2 cellular contexts compared by ENCODE assay signal in the genomic region with DNA sequence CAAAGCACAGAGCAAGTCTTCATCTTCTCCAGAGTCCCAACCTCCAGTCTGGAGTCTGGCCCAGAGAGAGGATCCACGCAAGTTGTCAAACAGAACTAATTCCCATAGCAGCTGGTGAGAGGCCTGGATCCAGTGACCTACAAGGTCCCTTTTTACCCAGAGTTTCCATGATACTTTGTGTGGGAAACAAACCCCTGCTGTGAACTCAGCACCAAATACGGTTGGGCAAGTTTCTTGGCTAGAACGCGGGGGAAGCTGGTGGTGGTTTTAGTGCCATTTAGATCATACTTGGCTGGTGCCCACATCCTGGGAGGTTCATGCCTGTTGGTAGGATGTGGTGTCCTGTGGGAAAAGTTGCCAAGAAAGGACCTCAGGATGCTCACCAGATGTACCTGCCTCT.
TF ChIP-seq lines count a peak whose summit lies in the region.

No MANE protein-coding gene starts in this region.

TF ChIP-seq in IMR-90, 13 proteins besides CTCF, POLR2A, EP300 and RAD21:
- TF ChIP-seq FOS (IDR thresholded peaks at IDR 0.05; ENCODE audit: low read depth, low read length) (no peak), MXI1 (IDR thresholded peaks at IDR 0.05; ENCODE audit: borderline replicate concordance, low read depth, low read length) (no peak), MAFK (IDR thresholded peaks at IDR 0.05; ENCODE audit: low read depth, low read length) (no peak), RFX5 (IDR thresholded peaks at IDR 0.05; ENCODE audit: low read depth, low read length) (no peak), BHLHE40 (IDR thresholded peaks at IDR 0.05; ENCODE audit: low read depth, low read length) (no peak), SMC3 (IDR thresholded peaks at IDR 0.05; ENCODE audit: low read depth, low read length) (no peak), CEBPB (IDR thresholded peaks at IDR 0.05; ENCODE audit: low read depth, low read length) (no peak)
- TF ChIP-seq, protein P1, sequence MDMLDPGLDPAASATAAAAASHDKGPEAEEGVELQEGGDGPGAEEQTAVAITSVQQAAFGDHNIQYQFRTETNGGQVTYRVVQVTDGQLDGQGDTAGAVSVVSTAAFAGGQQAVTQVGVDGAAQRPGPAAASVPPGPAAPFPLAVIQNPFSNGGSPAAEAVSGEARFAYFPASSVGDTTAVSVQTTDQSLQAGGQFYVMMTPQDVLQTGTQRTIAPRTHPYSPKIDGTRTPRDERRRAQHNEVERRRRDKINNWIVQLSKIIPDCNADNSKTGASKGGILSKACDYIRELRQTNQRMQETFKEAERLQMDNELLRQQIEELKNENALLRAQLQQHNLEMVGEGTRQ (IDR thresholded peaks at IDR 0.05; ENCODE audit: low read depth, low read length): no peak
- TF ChIP-seq, protein P2, sequence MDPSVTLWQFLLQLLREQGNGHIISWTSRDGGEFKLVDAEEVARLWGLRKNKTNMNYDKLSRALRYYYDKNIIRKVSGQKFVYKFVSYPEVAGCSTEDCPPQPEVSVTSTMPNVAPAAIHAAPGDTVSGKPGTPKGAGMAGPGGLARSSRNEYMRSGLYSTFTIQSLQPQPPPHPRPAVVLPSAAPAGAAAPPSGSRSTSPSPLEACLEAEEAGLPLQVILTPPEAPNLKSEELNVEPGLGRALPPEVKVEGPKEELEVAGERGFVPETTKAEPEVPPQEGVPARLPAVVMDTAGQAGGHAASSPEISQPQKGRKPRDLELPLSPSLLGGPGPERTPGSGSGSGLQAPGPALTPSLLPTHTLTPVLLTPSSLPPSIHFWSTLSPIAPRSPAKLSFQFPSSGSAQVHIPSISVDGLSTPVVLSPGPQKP (IDR thresholded peaks at IDR 0.05; ENCODE audit: borderline replicate concordance, low read depth, low read length): no peak

TF ChIP-seq in GM23338, 12 proteins besides CTCF, POLR2A, EP300 and RAD21:
- no peak for TF ChIP-seq POLR2AphosphoS5 (IDR thresholded peaks at IDR 0.05; ENCODE audit: low read depth)
- TF ChIP-seq, protein P3, sequence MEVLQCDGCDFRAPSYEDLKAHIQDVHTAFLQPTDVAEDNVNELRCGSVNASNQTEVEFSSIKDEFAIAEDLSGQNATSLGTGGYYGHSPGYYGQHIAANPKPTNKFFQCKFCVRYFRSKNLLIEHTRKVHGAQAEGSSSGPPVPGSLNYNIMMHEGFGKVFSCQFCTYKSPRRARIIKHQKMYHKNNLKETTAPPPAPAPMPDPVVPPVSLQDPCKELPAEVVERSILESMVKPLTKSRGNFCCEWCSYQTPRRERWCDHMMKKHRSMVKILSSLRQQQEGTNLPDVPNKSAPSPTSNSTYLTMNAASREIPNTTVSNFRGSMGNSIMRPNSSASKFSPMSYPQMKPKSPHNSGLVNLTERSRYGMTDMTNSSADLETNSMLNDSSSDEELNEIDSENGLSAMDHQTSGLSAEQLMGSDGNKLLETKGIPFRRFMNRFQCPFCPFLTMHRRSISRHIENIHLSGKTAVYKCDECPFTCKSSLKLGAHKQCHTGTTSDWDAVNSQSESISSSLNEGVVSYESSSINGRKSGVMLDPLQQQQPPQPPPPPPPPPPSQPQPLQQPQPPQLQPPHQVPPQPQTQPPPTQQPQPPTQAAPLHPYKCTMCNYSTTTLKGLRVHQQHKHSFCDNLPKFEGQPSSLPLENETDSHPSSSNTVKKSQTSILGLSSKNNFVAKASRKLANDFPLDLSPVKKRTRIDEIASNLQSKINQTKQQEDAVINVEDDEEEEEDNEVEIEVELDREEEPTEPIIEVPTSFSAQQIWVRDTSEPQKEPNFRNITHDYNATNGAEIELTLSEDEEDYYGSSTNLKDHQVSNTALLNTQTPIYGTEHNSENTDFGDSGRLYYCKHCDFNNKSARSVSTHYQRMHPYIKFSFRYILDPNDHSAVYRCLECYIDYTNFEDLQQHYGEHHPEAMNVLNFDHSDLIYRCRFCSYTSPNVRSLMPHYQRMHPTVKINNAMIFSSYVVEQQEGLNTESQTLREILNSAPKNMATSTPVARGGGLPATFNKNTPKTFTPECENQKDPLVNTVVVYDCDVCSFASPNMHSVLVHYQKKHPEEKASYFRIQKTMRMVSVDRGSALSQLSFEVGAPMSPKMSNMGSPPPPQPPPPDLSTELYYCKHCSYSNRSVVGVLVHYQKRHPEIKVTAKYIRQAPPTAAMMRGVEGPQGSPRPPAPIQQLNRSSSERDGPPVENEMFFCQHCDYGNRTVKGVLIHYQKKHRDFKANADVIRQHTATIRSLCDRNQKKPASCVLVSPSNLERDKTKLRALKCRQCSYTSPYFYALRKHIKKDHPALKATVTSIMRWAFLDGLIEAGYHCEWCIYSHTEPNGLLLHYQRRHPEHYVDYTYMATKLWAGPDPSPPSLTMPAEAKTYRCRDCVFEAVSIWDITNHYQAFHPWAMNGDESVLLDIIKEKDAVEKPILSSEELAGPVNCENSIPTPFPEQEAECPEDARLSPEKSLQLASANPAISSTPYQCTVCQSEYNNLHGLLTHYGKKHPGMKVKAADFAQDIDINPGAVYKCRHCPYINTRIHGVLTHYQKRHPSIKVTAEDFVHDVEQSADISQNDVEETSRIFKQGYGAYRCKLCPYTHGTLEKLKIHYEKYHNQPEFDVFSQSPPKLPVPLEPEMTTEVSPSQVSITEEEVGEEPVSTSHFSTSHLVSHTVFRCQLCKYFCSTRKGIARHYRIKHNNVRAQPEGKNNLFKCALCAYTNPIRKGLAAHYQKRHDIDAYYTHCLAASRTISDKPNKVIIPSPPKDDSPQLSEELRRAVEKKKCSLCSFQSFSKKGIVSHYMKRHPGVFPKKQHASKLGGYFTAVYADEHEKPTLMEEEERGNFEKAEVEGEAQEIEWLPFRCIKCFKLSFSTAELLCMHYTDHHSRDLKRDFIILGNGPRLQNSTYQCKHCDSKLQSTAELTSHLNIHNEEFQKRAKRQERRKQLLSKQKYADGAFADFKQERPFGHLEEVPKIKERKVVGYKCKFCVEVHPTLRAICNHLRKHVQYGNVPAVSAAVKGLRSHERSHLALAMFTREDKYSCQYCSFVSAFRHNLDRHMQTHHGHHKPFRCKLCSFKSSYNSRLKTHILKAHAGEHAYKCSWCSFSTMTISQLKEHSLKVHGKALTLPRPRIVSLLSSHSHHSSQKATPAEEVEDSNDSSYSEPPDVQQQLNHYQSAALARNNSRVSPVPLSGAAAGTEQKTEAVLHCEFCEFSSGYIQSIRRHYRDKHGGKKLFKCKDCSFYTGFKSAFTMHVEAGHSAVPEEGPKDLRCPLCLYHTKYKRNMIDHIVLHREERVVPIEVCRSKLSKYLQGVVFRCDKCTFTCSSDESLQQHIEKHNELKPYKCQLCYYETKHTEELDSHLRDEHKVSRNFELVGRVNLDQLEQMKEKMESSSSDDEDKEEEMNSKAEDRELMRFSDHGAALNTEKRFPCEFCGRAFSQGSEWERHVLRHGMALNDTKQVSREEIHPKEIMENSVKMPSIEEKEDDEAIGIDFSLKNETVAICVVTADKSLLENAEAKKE (CRISPR knock-in tag; IDR thresholded peaks at IDR 0.05): no peak
- no peak for TF ChIP-seq STAT1 (IDR thresholded peaks at IDR 0.05; ENCODE audit: unreplicated experiment)
- TF ChIP-seq EZH2 (IDR thresholded peaks at IDR 0.05; ENCODE audit: low read depth, unreplicated experiment): no peak
- TF ChIP-seq, protein P4, sequence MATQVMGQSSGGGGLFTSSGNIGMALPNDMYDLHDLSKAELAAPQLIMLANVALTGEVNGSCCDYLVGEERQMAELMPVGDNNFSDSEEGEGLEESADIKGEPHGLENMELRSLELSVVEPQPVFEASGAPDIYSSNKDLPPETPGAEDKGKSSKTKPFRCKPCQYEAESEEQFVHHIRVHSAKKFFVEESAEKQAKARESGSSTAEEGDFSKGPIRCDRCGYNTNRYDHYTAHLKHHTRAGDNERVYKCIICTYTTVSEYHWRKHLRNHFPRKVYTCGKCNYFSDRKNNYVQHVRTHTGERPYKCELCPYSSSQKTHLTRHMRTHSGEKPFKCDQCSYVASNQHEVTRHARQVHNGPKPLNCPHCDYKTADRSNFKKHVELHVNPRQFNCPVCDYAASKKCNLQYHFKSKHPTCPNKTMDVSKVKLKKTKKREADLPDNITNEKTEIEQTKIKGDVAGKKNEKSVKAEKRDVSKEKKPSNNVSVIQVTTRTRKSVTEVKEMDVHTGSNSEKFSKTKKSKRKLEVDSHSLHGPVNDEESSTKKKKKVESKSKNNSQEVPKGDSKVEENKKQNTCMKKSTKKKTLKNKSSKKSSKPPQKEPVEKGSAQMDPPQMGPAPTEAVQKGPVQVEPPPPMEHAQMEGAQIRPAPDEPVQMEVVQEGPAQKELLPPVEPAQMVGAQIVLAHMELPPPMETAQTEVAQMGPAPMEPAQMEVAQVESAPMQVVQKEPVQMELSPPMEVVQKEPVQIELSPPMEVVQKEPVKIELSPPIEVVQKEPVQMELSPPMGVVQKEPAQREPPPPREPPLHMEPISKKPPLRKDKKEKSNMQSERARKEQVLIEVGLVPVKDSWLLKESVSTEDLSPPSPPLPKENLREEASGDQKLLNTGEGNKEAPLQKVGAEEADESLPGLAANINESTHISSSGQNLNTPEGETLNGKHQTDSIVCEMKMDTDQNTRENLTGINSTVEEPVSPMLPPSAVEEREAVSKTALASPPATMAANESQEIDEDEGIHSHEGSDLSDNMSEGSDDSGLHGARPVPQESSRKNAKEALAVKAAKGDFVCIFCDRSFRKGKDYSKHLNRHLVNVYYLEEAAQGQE (IDR thresholded peaks at IDR 0.05; ENCODE audit: unreplicated experiment): no peak
- no peak for TF ChIP-seq ZNF331 (CRISPR knock-in tag; IDR thresholded peaks at IDR 0.05; ENCODE audit: low read depth)
- no peak for TF ChIP-seq JUNB (IDR thresholded peaks at IDR 0.05; ENCODE audit: unreplicated experiment)
